16 cellular contexts compared by ENCODE assay signal in the genomic region with DNA sequence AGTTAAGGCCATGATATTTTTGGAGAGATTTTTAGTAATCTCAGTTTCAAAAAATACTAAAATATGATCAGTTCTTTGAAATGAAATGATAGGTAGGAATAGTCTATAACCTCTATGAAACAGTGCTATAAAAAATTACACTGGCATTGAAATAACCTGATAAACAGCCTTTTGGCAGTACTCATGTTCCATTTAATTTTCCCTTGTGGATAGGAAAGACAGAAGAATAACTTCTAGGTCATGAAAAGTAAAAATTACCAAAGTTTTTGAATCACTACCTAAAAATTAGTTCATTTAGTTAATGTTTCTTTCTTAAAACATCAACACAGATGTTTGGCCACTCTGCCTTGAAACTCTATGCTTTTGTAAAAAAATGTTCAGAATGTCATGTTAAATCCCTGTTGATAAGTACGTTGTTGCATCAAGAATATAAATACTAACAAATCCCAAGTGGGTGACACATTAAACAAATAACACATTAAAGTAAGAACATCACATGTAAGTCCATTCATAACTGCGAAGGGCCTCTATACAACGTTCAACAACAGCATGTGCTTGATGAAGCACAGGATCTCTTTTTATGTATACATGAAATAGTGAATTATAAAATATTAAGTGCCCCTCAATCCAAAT.
DNase-seq lines count a peak whose midpoint lies in the region; ATAC-seq and TF ChIP-seq lines count a peak whose summit lies in the region.
"Had no signal": no experiment of that assay in that cellular context is flagged by ENCODE, and none has a peak within 500 bp of the region (broad histone marks: within the 10 kb centered on the region; RNA-seq: fewer than 3 reads in every experiment).

No MANE protein-coding gene starts in this region.

- no peaks in the 10 kb centered on the region for H3K9me3 Mint-ChIP-seq in activated naive CD4-positive, alpha-beta T cell treated with anti-CD3 and anti-CD28 coated beads, Interleukin-2, amount 10 ng/mL, durations not matched to agents 7 days and 5 days
- H3K9me3 Mint-ChIP-seq: activated B cell treated with CpG ODN at 0.5 μM for 24 hours; activated CD4-positive, alpha-beta memory T cell treated with anti-CD3 and anti-CD28 coated beads, Interleukin-2, amount 10 ng/mL, durations not matched to agents 7 days and 5 days; CD8-positive, alpha-beta memory T cell had no signal

- intact Hi-C loops in gastrocnemius medialis (cut with DNase I; ENCODE audit: low total_unique reads): no loop called here

- CTCF ChIA-PET in activated naive CD4-positive, alpha-beta T cell treated with anti-CD3 and anti-CD28 coated beads, Interleukin-2, amount 10 ng/mL, durations not matched to agents 7 days and 5 days (lab: Charles Lee): no interaction called here

- H3K9me3 ChIP-seq in SJSA1 (replicated peaks) (no peaks in the 10 kb centered on the region), gastrocnemius medialis (no peaks in the 10 kb centered on the region)

- ATAC-seq in gastrocnemius medialis (peak; percentile 69 to 74), GM19395 (IDR thresholded peaks at IDR 0.05; ENCODE audit: unreplicated experiment) (no peak), GM21423 (IDR thresholded peaks at IDR 0.05; ENCODE audit: unreplicated experiment) (no peak), HG02571 (IDR thresholded peaks at IDR 0.05; ENCODE audit: unreplicated experiment) (no peak)
- ATAC-seq: left colon had no signal

- TF ChIP-seq POLR2A in gastrocnemius medialis (IDR thresholded peaks at IDR 0.05): no peak

- no peak overlapping the region for H3K4me3 ChIP-seq in SJSA1
- H3K4me3 ChIP-seq in gastrocnemius medialis: no peak overlapping the region

- H3K27me3 ChIP-seq in SJSA1 (replicated peaks) (no peaks in the 10 kb centered on the region), gastrocnemius medialis (no peaks in the 10 kb centered on the region)

- H3K4me1 Mint-ChIP-seq in activated naive CD4-positive, alpha-beta T cell treated with anti-CD3 and anti-CD28 coated beads, Interleukin-2, amount 10 ng/mL, durations not matched to agents 7 days and 5 days: no peaks in the 10 kb centered on the region
- H3K4me1 Mint-ChIP-seq: activated B cell treated with CpG ODN at 0.5 μM for 24 hours; activated CD4-positive, alpha-beta memory T cell treated with anti-CD3 and anti-CD28 coated beads, Interleukin-2, amount 10 ng/mL, durations not matched to agents 7 days and 5 days; CD8-positive, alpha-beta memory T cell had no signal

- DNase-seq in EH (ENCODE audit: low read depth) (peak; percentile 26), SJSA1 (ENCODE audit: low read depth in 1 of 2, low spot score in 2 of 2) (peak in 1 of 2 experiments; percentile 51), fibroblast of peridontal ligament (ENCODE audit: extremely low read depth) (peak; percentile 76), gastrocnemius medialis (no peak)
- no peak for DNase-seq in activated naive CD4-positive, alpha-beta T cell treated with anti-CD3 and anti-CD28 coated beads, Interleukin-2, amount 10 ng/mL, durations not matched to agents 7 days and 5 days
- DNase-seq: activated B cell treated with CpG ODN at 0.5 μM for 24 hours; activated CD4-positive, alpha-beta memory T cell treated with anti-CD3 and anti-CD28 coated beads, Interleukin-2, amount 10 ng/mL, durations not matched to agents 7 days and 5 days; CD8-positive, alpha-beta memory T cell; GOT3; left colon; midbrain; NCI-H1436; NCI-H526 had no signal

- H3K36me3 Mint-ChIP-seq in activated naive CD4-positive, alpha-beta T cell treated with anti-CD3 and anti-CD28 coated beads, Interleukin-2, amount 10 ng/mL, durations not matched to agents 7 days and 5 days: no peaks in the 10 kb centered on the region

- H3K27me3 Mint-ChIP-seq in activated naive CD4-positive, alpha-beta T cell treated with anti-CD3 and anti-CD28 coated beads, Interleukin-2, amount 10 ng/mL, durations not matched to agents 7 days and 5 days: no peaks in the 10 kb centered on the region
- H3K27me3 Mint-ChIP-seq: activated B cell treated with CpG ODN at 0.5 μM for 24 hours; activated CD4-positive, alpha-beta memory T cell treated with anti-CD3 and anti-CD28 coated beads, Interleukin-2, amount 10 ng/mL, durations not matched to agents 7 days and 5 days; CD8-positive, alpha-beta memory T cell had no signal

- in situ Hi-C loops in gastrocnemius medialis (cut with MboI; ENCODE audit: low sequenced_read_pairs in 4 of 4): no loop called here

- H3K36me3 ChIP-seq in SJSA1 (peaks cover 5% of the 10 kb centered on the region), gastrocnemius medialis (no peaks in the 10 kb centered on the region)

- H3K27ac Mint-ChIP-seq in activated naive CD4-positive, alpha-beta T cell treated with anti-CD3 and anti-CD28 coated beads, Interleukin-2, amount 10 ng/mL, durations not matched to agents 7 days and 5 days: no peak overlapping the region
- H3K27ac Mint-ChIP-seq: activated B cell treated with CpG ODN at 0.5 μM for 24 hours; activated CD4-positive, alpha-beta memory T cell treated with anti-CD3 and anti-CD28 coated beads, Interleukin-2, amount 10 ng/mL, durations not matched to agents 7 days and 5 days; CD8-positive, alpha-beta memory T cell had no signal

- no peak overlapping the region for H3K4me3 Mint-ChIP-seq in activated naive CD4-positive, alpha-beta T cell treated with anti-CD3 and anti-CD28 coated beads, Interleukin-2, amount 10 ng/mL, durations not matched to agents 7 days and 5 days
- H3K4me3 Mint-ChIP-seq: activated B cell treated with CpG ODN at 0.5 μM for 24 hours; activated CD4-positive, alpha-beta memory T cell treated with anti-CD3 and anti-CD28 coated beads, Interleukin-2, amount 10 ng/mL, durations not matched to agents 7 days and 5 days; CD8-positive, alpha-beta memory T cell had no signal

- peaks cover 8% of the 10 kb centered on the region; the same call in 1 of the 2 replicates for H3K4me1 ChIP-seq in SJSA1 (replicated peaks)
- no peaks in the 10 kb centered on the region for H3K4me1 ChIP-seq in gastrocnemius medialis

- H3K27ac ChIP-seq in SJSA1 (0 out of 2 replicates have a peak overlapping the region, but pooled peaks have one; percentile 1), gastrocnemius medialis (peak overlapping the region; percentile 12 to 63 (median 35))

- TF ChIP-seq CTCF in gastrocnemius medialis (IDR thresholded peaks at IDR 0.05 in 4 of 5, conservative IDR thresholded peaks at IDR 0.05 in 1 of 5): no peak

Comparison
In these comparisons a context has a peak if more than half of its experiments do, and no peak if none do; other contexts are left out.
1. DNase-seq: peak in EH (single experiment) and fibroblast of peridontal ligament (single experiment); none in gastrocnemius medialis (0 of 2) and activated naive CD4-positive, alpha-beta T cell treated with anti-CD3 and anti-CD28 coated beads, Interleukin-2, amount 10 ng/mL, durations not matched to agents 7 days and 5 days (single experiment).
2. ATAC-seq: peak in gastrocnemius medialis (2 of 2); none in GM19395 (single experiment), GM21423 (single experiment) and HG02571 (single experiment).